Comparison of ENCODE assay signal across 29 cellular contexts in the genomic region with DNA sequence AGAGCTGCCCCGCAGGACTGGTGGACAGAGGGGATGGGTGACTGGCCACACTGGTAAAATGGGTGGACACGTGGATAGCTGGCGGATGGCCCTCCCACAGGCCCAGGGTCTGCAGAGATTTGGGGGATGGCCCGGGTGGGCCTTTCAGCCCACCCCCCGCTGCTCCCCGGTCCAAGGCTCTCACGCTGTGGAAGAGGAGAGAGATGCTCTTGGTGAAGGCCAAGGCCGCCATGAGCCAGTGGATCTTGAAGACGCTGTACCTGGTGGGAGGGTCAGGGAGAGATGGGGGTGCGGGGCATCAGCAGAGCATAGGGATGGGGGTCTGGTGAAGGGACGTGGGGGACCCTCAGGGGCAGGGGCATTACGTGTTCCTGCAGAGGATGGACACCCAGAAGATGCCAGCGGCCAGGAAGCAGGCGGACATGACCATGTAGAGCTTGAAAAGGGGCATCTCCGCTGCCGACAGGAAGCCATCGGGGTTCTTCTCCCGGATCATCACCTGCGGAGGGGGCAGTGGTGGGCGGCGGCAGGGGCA. TPM values are rescaled to one million over a fixed set of nuclear protein-coding genes. Genes with fewer than 3 reads are reported as not detected.
"Had no signal": no experiment of that assay in that cellular context is flagged by ENCODE, and none has a peak within 500 bp of the region (broad histone marks: within the 10 kb centered on the region; RNA-seq: fewer than 3 reads in every experiment).

No MANE protein-coding gene starts in this region.

- H3K27me3 Mint-ChIP-seq: activated B cell treated with CpG ODN at 0.5 μM for 24 hours; activated CD4-positive, alpha-beta memory T cell treated with anti-CD3 and anti-CD28 coated beads for 36 hours; activated CD4-positive, alpha-beta T cell treated with anti-CD3 and anti-CD28 coated beads, Interleukin-2, amount 10 ng/mL, durations not matched to agents 24 days and 14 days; activated naive CD8-positive, alpha-beta T cell treated with anti-CD3 and anti-CD28 coated beads, Interleukin-2, amount 50 U/mL, for 24 hours; activated T-helper 17 cell treated with anti-CD3 and anti-CD28 coated beads, Interleukin-2, amount 50 U/mL, for 72 hours; T-helper 17 cell had no signal

- H3K27ac Mint-ChIP-seq: activated B cell treated with CpG ODN at 0.5 μM for 24 hours; activated CD4-positive, alpha-beta memory T cell treated with anti-CD3 and anti-CD28 coated beads for 36 hours; activated CD4-positive, alpha-beta T cell treated with anti-CD3 and anti-CD28 coated beads, Interleukin-2, amount 10 ng/mL, durations not matched to agents 24 days and 14 days; activated naive CD4-positive, alpha-beta T cell treated with anti-CD3 and anti-CD28 coated beads, Interleukin-2, amount 10 ng/mL, durations not matched to agents 7 days and 5 days; activated naive CD8-positive, alpha-beta T cell treated with anti-CD3 and anti-CD28 coated beads, Interleukin-2, amount 50 U/mL, for 24 hours; activated T-helper 17 cell treated with anti-CD3 and anti-CD28 coated beads, Interleukin-2, amount 50 U/mL, for 72 hours; T-helper 17 cell had no signal

- H3K36me3 ChIP-seq: SJCRH30 had no signal

- ATAC-seq: activated naive CD8-positive, alpha-beta T cell treated with anti-CD3 and anti-CD28 coated beads, Interleukin-2, amount 50 U/mL, for 24 hours; activated T-cell treated with anti-CD3 and anti-CD28 coated beads, Interleukin-2, amount 50 U/mL, for 4 hours; activated T-helper 17 cell treated with anti-CD3 and anti-CD28 coated beads, Interleukin-2, amount 50 U/mL, for 72 hours; body of pancreas; T-helper 17 cell had no signal

- H3K9me3 Mint-ChIP-seq: activated B cell treated with CpG ODN at 0.5 μM for 24 hours; activated CD4-positive, alpha-beta memory T cell treated with anti-CD3 and anti-CD28 coated beads for 36 hours; activated CD4-positive, alpha-beta T cell treated with anti-CD3 and anti-CD28 coated beads, Interleukin-2, amount 10 ng/mL, durations not matched to agents 24 days and 14 days; activated naive CD4-positive, alpha-beta T cell treated with anti-CD3 and anti-CD28 coated beads, Interleukin-2, amount 10 ng/mL, durations not matched to agents 7 days and 5 days; activated naive CD8-positive, alpha-beta T cell treated with anti-CD3 and anti-CD28 coated beads, Interleukin-2, amount 50 U/mL, for 24 hours; activated T-cell treated with anti-CD3 and anti-CD28 coated beads, Interleukin-2, amount 50 U/mL, for 4 hours; activated T-helper 17 cell treated with anti-CD3 and anti-CD28 coated beads, Interleukin-2, amount 50 U/mL, for 72 hours had no signal

- H3K4me3 ChIP-seq: ascending aorta, body of pancreas, SJCRH30 had no signal

- H3K27me3 ChIP-seq: ascending aorta, body of pancreas, SJCRH30 had no signal

- DNase-seq: activated B cell treated with CpG ODN at 0.5 μM for 24 hours; activated CD4-positive, alpha-beta memory T cell treated with anti-CD3 and anti-CD28 coated beads for 36 hours; activated CD4-positive, alpha-beta T cell treated with anti-CD3 and anti-CD28 coated beads for 1 hour; activated CD4-positive, alpha-beta T cell treated with anti-CD3 and anti-CD28 coated beads, Interleukin-2, amount 10 ng/mL, durations not matched to agents 24 days and 14 days; activated CD8-positive, alpha-beta memory T cell treated with anti-CD3 and anti-CD28 coated beads for 24 hours; activated gamma-delta T cell; activated naive CD4-positive, alpha-beta T cell treated with anti-CD3 and anti-CD28 coated beads, Interleukin-2, amount 10 ng/mL, durations not matched to agents 7 days and 5 days; activated naive CD8-positive, alpha-beta T cell treated with anti-CD3 and anti-CD28 coated beads, Interleukin-2, amount 50 U/mL, for 24 hours; activated T-cell treated with anti-CD3 and anti-CD28 coated beads, Interleukin-2, amount 50 U/mL, for 4 hours; amniotic stem cell; body of pancreas; central memory CD4-positive, alpha-beta T cell; NCI-H1048; NCI-H1417; NCI-H2029; NCI-H345; NCI-H510A; NCI-H526 treated with DMSO at 0.1 percent for 48 hours; NCI-H82; SJCRH30; T-helper 17 cell; T1000 had no signal

- H3K4me1 ChIP-seq: SJCRH30 had no signal

- H3K4me3 Mint-ChIP-seq: activated B cell treated with CpG ODN at 0.5 μM for 24 hours; activated CD4-positive, alpha-beta memory T cell treated with anti-CD3 and anti-CD28 coated beads for 36 hours; activated CD4-positive, alpha-beta T cell treated with anti-CD3 and anti-CD28 coated beads, Interleukin-2, amount 10 ng/mL, durations not matched to agents 24 days and 14 days; activated naive CD4-positive, alpha-beta T cell treated with anti-CD3 and anti-CD28 coated beads, Interleukin-2, amount 10 ng/mL, durations not matched to agents 7 days and 5 days; activated naive CD8-positive, alpha-beta T cell treated with anti-CD3 and anti-CD28 coated beads, Interleukin-2, amount 50 U/mL, for 24 hours; activated T-cell treated with anti-CD3 and anti-CD28 coated beads, Interleukin-2, amount 50 U/mL, for 4 hours; activated T-helper 17 cell treated with anti-CD3 and anti-CD28 coated beads, Interleukin-2, amount 50 U/mL, for 72 hours; T-helper 17 cell had no signal

- H3K9me3 ChIP-seq: ascending aorta, body of pancreas, SJCRH30 had no signal

- H3K27ac ChIP-seq: ascending aorta, body of pancreas, SJCRH30 had no signal

RNA-seq across cellular contexts. Expression of gene C3, which starts 12.4 kb away (rescaled TPM):
- total RNA-seq: SJCRH30 had no signal

RNA-seq across cellular contexts. Expression of gene SH2D3A, which starts 34.4 kb away (rescaled TPM):
- total RNA-seq: ascending aorta, LHCN-M2, M059J, Right ventricle myocardium superior, RPMI7951, SJCRH30 had no signal

RNA-seq across cellular contexts. Expression of gene VAV1, which starts 39.6 kb away (rescaled TPM):
- total RNA-seq: chondrocyte, LHCN-M2, M059J, SJCRH30 had no signal
